1 cellular context compared by ENCODE assay signal in genomic region chr5:14659821-14660607, GRCh38.
A peak's percentile ranks its signal among the peaks of the same experiment; 100 is the strongest.
TF ChIP-seq lines count a peak whose summit lies in the region.

No MANE protein-coding gene starts in this region.

TF ChIP-seq in IMR-90, 13 proteins besides CTCF, POLR2A, EP300 and RAD21 (continued from another document):
- no peak for TF ChIP-seq RFX5 (IDR thresholded peaks at IDR 0.05; ENCODE audit: low read depth, low read length)
- no peak for TF ChIP-seq ELK1 (IDR thresholded peaks at IDR 0.05; ENCODE audit: borderline replicate concordance, low read depth, low read length)
- no peak for TF ChIP-seq RCOR1 (IDR thresholded peaks at IDR 0.05; ENCODE audit: insufficient replicate concordance, low read length)
- peak; percentile 73; the same call in 1 of the 2 replicates for TF ChIP-seq BHLHE40 (IDR thresholded peaks at IDR 0.05; ENCODE audit: low read depth, low read length)
- no peak for TF ChIP-seq MAZ (IDR thresholded peaks at IDR 0.05; ENCODE audit: borderline replicate concordance, low read depth, low read length)
- peak; percentile 85 for TF ChIP-seq CEBPB (IDR thresholded peaks at IDR 0.05; ENCODE audit: low read depth, low read length)
